Comparison of ENCODE assay signal across 2 cellular contexts in genomic region chr17:50850640-50851039, GRCh38.
TF ChIP-seq lines count a peak whose summit lies in the region.

No MANE protein-coding gene starts in this region.

TF ChIP-seq in A549, 52 proteins besides CTCF, POLR2A, EP300 and RAD21:
- TF ChIP-seq HEYL (CRISPR knock-in tag; IDR thresholded peaks at IDR 0.05) (no peak), HDAC2 (IDR thresholded peaks at IDR 0.05) (0 out of 2 replicates have a peak, but pooled peaks have one; percentile 28)

TF ChIP-seq in H1, 55 proteins besides CTCF, POLR2A, EP300 and RAD21:
- TF ChIP-seq SP4 (IDR thresholded peaks at IDR 0.05; ENCODE audit: low read length) (no peak), EGR1 (IDR thresholded peaks at IDR 0.05; ENCODE audit: borderline replicate concordance, low read depth, low read length) (no peak), ATF2 (IDR thresholded peaks at IDR 0.05; ENCODE audit: low read length) (no peak), GABPA (IDR thresholded peaks at IDR 0.05; ENCODE audit: borderline replicate concordance, insufficient read depth, low read length) (no peak), NANOG (IDR thresholded peaks at IDR 0.05; ENCODE audit: insufficient read depth, low read depth, low read length, poor library complexity, severe bottlenecking) (no peak), GTF2F1 (IDR thresholded peaks at IDR 0.05; ENCODE audit: borderline replicate concordance, low read depth, low read length) (no peak), CREB1 (IDR thresholded peaks at IDR 0.05) (no peak), BACH1 (IDR thresholded peaks at IDR 0.05; ENCODE audit: low read length) (no peak), ASH2L (IDR thresholded peaks at IDR 0.05; ENCODE audit: low read length) (no peak)
